Comparison of ENCODE assay signal across 23 cellular contexts in genomic region chr3:36933540-36934296, GRCh38. TPM values are rescaled to one million over a fixed set of nuclear protein-coding genes. Genes with fewer than 3 reads are reported as not detected.
DNase-seq lines count a peak whose midpoint lies in the region; ATAC-seq, FAIRE-seq and TF ChIP-seq lines count a peak whose summit lies in the region.
"Had no signal": no experiment of that assay in that cellular context is flagged by ENCODE, and none has a peak within 500 bp of the region (broad histone marks: within the 10 kb centered on the region; RNA-seq: fewer than 3 reads in every experiment).

No MANE protein-coding gene starts in this region.

- H3K36me3 ChIP-seq in cardiac muscle cell (no peaks in the 10 kb centered on the region), H1 (ENCODE audit: control insufficient read depth in 2 of 4, insufficient read depth in 4 of 4, low read length in 3 of 4) (no peaks in the 10 kb centered on the region), mesodermal cell (ENCODE audit: control insufficient read depth, insufficient read depth, low read length) (no peaks in the 10 kb centered on the region)
- H3K36me3 ChIP-seq: colonic mucosa, prostate gland, stomach, tibial nerve had no signal

- H2AFZ ChIP-seq in H1 (ENCODE audit: low read length), result no peak overlapping the region

- H4K91ac ChIP-seq in H1 (replicated peaks; ENCODE audit: insufficient read length, low read length), result peak overlapping the region; percentile 75

- H3K4me2 ChIP-seq in H1 (ENCODE audit: insufficient read depth in 1 of 2, low read depth in 2 of 2, low read length in 2 of 2), result no peak overlapping the region

- peak overlapping the region; percentile 24 for H3K56ac ChIP-seq in H1 (replicated peaks; ENCODE audit: insufficient read length, low read depth, low read length)

- H3K18ac ChIP-seq in H1 (ENCODE audit: extremely low read depth, low read length), result peak overlapping the region; percentile 91

- FAIRE-seq in H1 (lab: Jason Lieb, UNC), result no peak
- FAIRE-seq: H54, RCC 7860, small intestine had no signal

- no peaks in the 10 kb centered on the region for H4K20me1 ChIP-seq in H1 (replicated peaks in 1 of 2; ENCODE audit: control insufficient read depth in 1 of 2, insufficient read depth in 2 of 2, low read length in 2 of 2)

- H3K27me3 ChIP-seq in cardiac muscle cell (no peaks in the 10 kb centered on the region), H1 (replicated peaks in 1 of 4; ENCODE audit: control insufficient read depth in 3 of 4, extremely low read depth in 1 of 4, insufficient read depth in 3 of 4, low read length in 3 of 4) (no peaks in the 10 kb centered on the region)
- H3K27me3 ChIP-seq: colonic mucosa, stomach, tibial nerve had no signal

- no peak overlapping the region for H2BK15ac ChIP-seq in H1 (ENCODE audit: low read length)

- TF ChIP-seq EP300 in H1 (IDR thresholded peaks at IDR 0.05; ENCODE audit: borderline replicate concordance in 1 of 2, low read depth in 2 of 2, low read length in 2 of 2), result no peak

- TF ChIP-seq CTCF in cardiac muscle cell (IDR thresholded peaks at IDR 0.05; ENCODE audit: low read depth, low read length) (no peak), H1 (IDR thresholded peaks at IDR 0.05; ENCODE audit: control extremely low read depth in 1 of 3, insufficient read depth in 1 of 3, low read depth in 1 of 3, low read length in 3 of 3) (no peak)

- H3K4me3 ChIP-seq in cardiac muscle cell (no peak overlapping the region), H1 (ENCODE audit: extremely low read depth in 1 of 4, insufficient read depth in 2 of 4, low read depth in 3 of 4, low read length in 4 of 4) (no peak overlapping the region), mesodermal cell (ENCODE audit: extremely low read depth, insufficient read depth, low read length, poor library complexity, severe bottlenecking) (no peak overlapping the region)
- H3K4me3 ChIP-seq: colonic mucosa, prostate gland, SK-N-MC, stomach, tibial nerve had no signal

- no peak for TF ChIP-seq RAD21 in H1 (IDR thresholded peaks at IDR 0.05 in 1 of 2, conservative IDR thresholded peaks at IDR 0.05 in 1 of 2; ENCODE audit: low read depth in 2 of 2, low read length in 2 of 2)

- peak overlapping the region; percentile 97 for H2AK5ac ChIP-seq in H1 (ENCODE audit: low read depth, low read length)

- H3K27ac ChIP-seq in cardiac muscle cell (peak overlapping the region; percentile 99), H1 (ENCODE audit: low read depth, low read length) (peak overlapping the region; percentile 87), mesodermal cell (ENCODE audit: low read depth, low read length, severe bottlenecking) (peak overlapping the region; percentile 96)
- H3K27ac ChIP-seq: C4-2B, colonic mucosa, prostate gland, SK-N-MC, stomach, tibial nerve, VCaP had no signal

- no peak overlapping the region for H4K8ac ChIP-seq in H1 (ENCODE audit: extremely low read depth, insufficient read depth, low read length)

- TF ChIP-seq POLR2A in H1 (IDR thresholded peaks at IDR 0.05; ENCODE audit: control extremely low read depth in 1 of 2, low read depth in 2 of 2, low read length in 2 of 2), result no peak

- H2BK120ac ChIP-seq in H1 (replicated peaks; ENCODE audit: low read depth, low read length), result peak overlapping the region; percentile 34

- H3K14ac ChIP-seq in H1 (ENCODE audit: insufficient read length), result no peak overlapping the region

- ATAC-seq in Right ventricle myocardium inferior, result no peak
- no peak for ATAC-seq in HG02798 (IDR thresholded peaks at IDR 0.05; ENCODE audit: poor library complexity, unreplicated experiment)
- no peak for ATAC-seq in GM19351 (IDR thresholded peaks at IDR 0.05; ENCODE audit: unreplicated experiment)

- no peaks in the 10 kb centered on the region for H3K9me3 ChIP-seq in cardiac muscle cell (ENCODE audit: low read depth)
- no peaks in the 10 kb centered on the region for H3K9me3 ChIP-seq in H1 (ENCODE audit: insufficient read depth in 2 of 2, low read depth in 1 of 2, low read length in 1 of 2)
- H3K9me3 ChIP-seq in mesodermal cell (ENCODE audit: control insufficient read depth, low read length), result peaks cover 5% of the 10 kb centered on the region
- H3K9me3 ChIP-seq: colonic mucosa, prostate gland, stomach, tibial nerve had no signal

- H3K79me2 ChIP-seq in H1 (ENCODE audit: control insufficient read depth in 1 of 2, insufficient read depth in 2 of 2, low read length in 2 of 2), result no peaks in the 10 kb centered on the region

- H2BK12ac ChIP-seq in H1 (ENCODE audit: low read depth, low read length), result peak overlapping the region; percentile 100

- H3K79me1 ChIP-seq in H1 (ENCODE audit: low read depth, low read length), result no peaks in the 10 kb centered on the region; the same call in 1 of the 2 replicates

- H3K23ac ChIP-seq in H1 (ENCODE audit: insufficient read length), result no peak overlapping the region

- H3K4ac ChIP-seq in H1 (replicated peaks; ENCODE audit: insufficient read length, low read depth, low read length), result no peak overlapping the region

- peak overlapping the region; percentile 63 for H4K5ac ChIP-seq in H1 (ENCODE audit: insufficient read length, low read depth, low read length)

- peak overlapping the region; percentile 99 for H2BK5ac ChIP-seq in H1 (ENCODE audit: low read depth, low read length)

- no peak overlapping the region; a peak in 1 of 7 replicates for H3K9ac ChIP-seq in H1 (replicated peaks in 1 of 4; ENCODE audit: extremely low read depth in 1 of 4, low read depth in 3 of 4, low read length in 3 of 4)

- H3K4me1 ChIP-seq in cardiac muscle cell (ENCODE audit: low read depth) (peaks cover 15% of the 10 kb centered on the region), H1 (replicated peaks in 1 of 4; ENCODE audit: control insufficient read depth in 3 of 4, insufficient read depth in 4 of 4, low read length in 3 of 4) (peaks cover 3 to 12% (median 9%) of the 10 kb centered on the region in 4 experiments; a peak in 6 of 7 replicates), mesodermal cell (ENCODE audit: control insufficient read depth, insufficient read depth, low read length, poor library complexity, severe bottlenecking) (peaks cover 14% of the 10 kb centered on the region)
- H3K4me1 ChIP-seq: colonic mucosa, prostate gland, tibial nerve had no signal

- POLR2A ChIA-PET in H1 (lab: Charles Lee; ENCODE audit: partially characterized antibody), result interaction anchor here (0.6 to 4.2 kb wide), 8 partner anchors 11 to 639 kb away, joined by 3 to 34 read pairs (median 3); partner anchors contain the start of genes EPM2AIP1, MLH1 and TRANK1

- no peaks in the 10 kb centered on the region for H3K23me2 ChIP-seq in H1 (ENCODE audit: low read depth, low read length)

- CTCF ChIA-PET in H1 (lab: Charles Lee; ENCODE audit: partially characterized antibody), result interaction anchor here (1.3 to 10.3 kb wide), 6 partner anchors 9 to 141 kb away, joined by 4 to 61 read pairs (median 6); partner anchors contain the start of genes EPM2AIP1, MLH1 and TRANK1

- peak overlapping the region; percentile 36 for H2BK20ac ChIP-seq in H1 (ENCODE audit: low read length)

- DNase-seq in cardiac muscle cell (ENCODE audit: low read depth in 1 of 2, low spot score in 1 of 2) (no peak), Right ventricle myocardium inferior (ENCODE audit: missing footprints) (no peak), H1 (ENCODE audit: low read depth in 1 of 2, low spot score in 2 of 2) (no peak), ureter (ENCODE audit: low spot score) (peak; percentile 18), NCI-H2107 treated with DMSO at 0.1 percent for 48 hours (lab: John Stamatoyannopoulos, UW; ENCODE audit: unreplicated experiment) (no peak)
- DNase-seq: activated effector memory CD4-positive, alpha-beta T cell treated with anti-CD3 and anti-CD28 coated beads, Interleukin-2, amount 50 U/mL, for 16 hours; colonic mucosa; NCI-H1436 treated with DMSO at 0.1 percent for 48 hours; NCI-H524 treated with DMSO at 0.1 percent for 48 hours; small intestine; stimulated activated CD4-positive, alpha-beta T cell treated with anti-CD3 and anti-CD28 coated beads, Interleukin-2, amount 100 ng/mL, for 48 hours; stomach; T-helper 2 cell had no signal

- intact Hi-C loops in Right ventricle myocardium inferior (cut with DNase I), result no loop called here

RNA-seq across cellular contexts. Expression of gene TRANK1, which starts 11.1 kb away (rescaled TPM):
- total RNA-seq in cardiac muscle cell, result 4.4 and 8.2 TPM in 2 replicates
- 1.9 and 4.4 TPM in 2 replicates for polyA plus RNA-seq in cardiac muscle cell
- 5.7 TPM for total RNA-seq in Right ventricle myocardium inferior
- 8.8 TPM in 2 replicates for total RNA-seq in H1 (2021; fragmentation: NEBNext Ultra II Directional; extraction: Animal tissue kit (Norgen Biotek cat#: 25700))
- polyA plus RNA-seq in H1 (2011; rRNA removed), result 2.9 and 3.9 TPM in 2 replicates
- polyA plus RNA-seq in H1 (2011; cell fraction: cytosol; rRNA removed), result 4.0 TPM
- 6.2 TPM for polyA plus RNA-seq in H1 (2011; cell fraction: nucleus; rRNA removed)
- 3.0 to 5.2 TPM (median 4.6 TPM) in 4 replicates for polyA plus RNA-seq in H1 (2012, experiment 1 of 2)
- polyA plus RNA-seq in H1 (2012, experiment 2 of 2), result 0.25 TPM
- 0.99 TPM for polyA plus RNA-seq in H1 (2013, experiment 1 of 2)
- 0.81 TPM for polyA plus RNA-seq in H1 (2013, experiment 2 of 2)
- polyA minus RNA-seq in H1 (2011; rRNA and poly(A)+ RNA removed), result 10.2 and 11.5 TPM in 2 replicates
- polyA minus RNA-seq in H1 (2011; cell fraction: cytosol; rRNA and poly(A)+ RNA removed), result 5.1 TPM
- 8.1 TPM for polyA minus RNA-seq in H1 (2011; cell fraction: nucleus; rRNA and poly(A)+ RNA removed)
- polyA plus RNA-seq in mesodermal cell (2013, experiment 1 of 2), result 6.8 TPM
- 5.4 TPM for polyA plus RNA-seq in mesodermal cell (2013, experiment 2 of 2)
- 29.2 TPM for total RNA-seq in ureter

RNA-seq across cellular contexts. Expression of gene EPM2AIP1, which starts 59.2 kb away (rescaled TPM):
- total RNA-seq in cardiac muscle cell, result 24.2 and 30.7 TPM in 2 replicates
- 34.8 and 38.0 TPM in 2 replicates for polyA plus RNA-seq in cardiac muscle cell
- total RNA-seq in Right ventricle myocardium inferior, result 19.8 TPM
- 9.0 and 11.9 TPM in 2 replicates for total RNA-seq in H1 (2021; fragmentation: NEBNext Ultra II Directional; extraction: Animal tissue kit (Norgen Biotek cat#: 25700))
- 5.2 and 6.6 TPM in 2 replicates for polyA plus RNA-seq in H1 (2011; rRNA removed)
- 8.9 TPM for polyA plus RNA-seq in H1 (2011; cell fraction: cytosol; rRNA removed)
- polyA plus RNA-seq in H1 (2011; cell fraction: nucleus; rRNA removed), result 6.5 TPM
- polyA plus RNA-seq in H1 (2012, experiment 1 of 2), result 4.9 to 8.6 TPM (median 6.4 TPM) in 4 replicates
- polyA plus RNA-seq in H1 (2012, experiment 2 of 2), result 0.56 TPM
- polyA plus RNA-seq in H1 (2013, experiment 1 of 2), result 11.6 TPM
- 10.5 TPM for polyA plus RNA-seq in H1 (2013, experiment 2 of 2)
- 11.3 and 12.1 TPM in 2 replicates for polyA minus RNA-seq in H1 (2011; rRNA and poly(A)+ RNA removed)
- polyA minus RNA-seq in H1 (2011; cell fraction: cytosol; rRNA and poly(A)+ RNA removed), result 5.3 TPM
- 36.6 TPM for polyA minus RNA-seq in H1 (2011; cell fraction: nucleus; rRNA and poly(A)+ RNA removed)
- polyA plus RNA-seq in mesodermal cell (2013, experiment 1 of 2), result 11.2 TPM
- polyA plus RNA-seq in mesodermal cell (2013, experiment 2 of 2), result 14.5 TPM
- 35.4 TPM for total RNA-seq in ureter

RNA-seq across cellular contexts. Expression of gene MLH1, which starts 59.6 kb away (rescaled TPM):
- total RNA-seq in cardiac muscle cell (63.1 and 114 TPM in 2 replicates), Right ventricle myocardium inferior (49.3 TPM), ureter (42.7 TPM)
- polyA plus RNA-seq in cardiac muscle cell (35.2 and 51.6 TPM in 2 replicates), H1 (2011; rRNA removed) (28.4 and 36.4 TPM in 2 replicates)
- 47.3 and 51.1 TPM in 2 replicates for total RNA-seq in H1 (2021; fragmentation: NEBNext Ultra II Directional; extraction: Animal tissue kit (Norgen Biotek cat#: 25700))
- polyA plus RNA-seq in H1 (2011; cell fraction: cytosol; rRNA removed), result 37.5 TPM
- 59.1 TPM for polyA plus RNA-seq in H1 (2011; cell fraction: nucleus; rRNA removed)
- 44.1 to 66.1 TPM (median 46.4 TPM) in 4 replicates for polyA plus RNA-seq in H1 (2012, experiment 1 of 2)
- polyA plus RNA-seq in H1 (2012, experiment 2 of 2), result 10.7 TPM
- 33.7 TPM for polyA plus RNA-seq in H1 (2013, experiment 1 of 2)
- 28.7 TPM for polyA plus RNA-seq in H1 (2013, experiment 2 of 2)
- 76.8 and 90.3 TPM in 2 replicates for polyA minus RNA-seq in H1 (2011; rRNA and poly(A)+ RNA removed)
- 42.9 TPM for polyA minus RNA-seq in H1 (2011; cell fraction: cytosol; rRNA and poly(A)+ RNA removed)
- polyA minus RNA-seq in H1 (2011; cell fraction: nucleus; rRNA and poly(A)+ RNA removed), result 59.3 TPM
- 50.1 TPM for polyA plus RNA-seq in mesodermal cell (2013, experiment 1 of 2)
- polyA plus RNA-seq in mesodermal cell (2013, experiment 2 of 2), result 50.5 TPM
